13 cellular contexts compared by ENCODE assay signal in genomic region chr10:74969530-74969929, GRCh38.
"Had no signal": no experiment of that assay in that cellular context is flagged by ENCODE, and none has a peak within 500 bp of the region (broad histone marks: within the 10 kb centered on the region; RNA-seq: fewer than 3 reads in every experiment).

No MANE protein-coding gene starts in this region.

- H3K4me3 ChIP-seq: cardiac muscle cell, esophagus muscularis mucosa, lung, tibial artery, vagina had no signal

- H3K27me3 Mint-ChIP-seq: activated T-helper 17 cell treated with anti-CD3 and anti-CD28 coated beads, Interleukin-2, amount 50 U/mL, for 72 hours had no signal

- H3K9me3 Mint-ChIP-seq: activated T-helper 17 cell treated with anti-CD3 and anti-CD28 coated beads, Interleukin-2, amount 50 U/mL, for 72 hours had no signal

- ATAC-seq: activated T-helper 17 cell treated with anti-CD3 and anti-CD28 coated beads, Interleukin-2, amount 50 U/mL, for 72 hours had no signal

- H3K9me3 ChIP-seq: esophagus muscularis mucosa, tibial artery, vagina had no signal

- H3K27ac ChIP-seq: cardiac muscle cell, tibial artery, vagina had no signal

- H3K36me3 ChIP-seq: esophagus muscularis mucosa, tibial artery had no signal

- H3K27me3 ChIP-seq: cardiac muscle cell, esophagus muscularis mucosa, tibial artery, vagina had no signal

- DNase-seq: activated CD4-positive, alpha-beta T cell treated with anti-CD3 and anti-CD28 coated beads for 48 hours; activated naive CD4-positive, alpha-beta T cell treated with Interleukin-2 at 50 U/mL for 16 hours; islet precursor cell; retina; stimulated activated CD4-positive, alpha-beta T cell treated with anti-CD3 and anti-CD28 coated beads, Interleukin-12 subunit alpha, Interleukin-12 subunit beta, amount 100 ng/mL, for 4 hours; stimulated activated CD4-positive, alpha-beta T cell treated with anti-CD3 and anti-CD28 coated beads, Interleukin-2, amount 100 ng/mL, for 24 hours; T-helper 1 cell; tibial artery had no signal
